22 cellular contexts compared by ENCODE assay signal in genomic region chr3:123711356-123711755, GRCh38.
"Had no signal": no experiment of that assay in that cellular context is flagged by ENCODE, and none has a peak within 500 bp of the region (broad histone marks: within the 10 kb centered on the region; RNA-seq: fewer than 3 reads in every experiment).

No MANE protein-coding gene starts in this region.

- H3K27me3 Mint-ChIP-seq: activated naive CD8-positive, alpha-beta T cell had no signal

- H3K27ac ChIP-seq: cardiac muscle cell, neural progenitor cell, prostate gland, tibial nerve, uterus had no signal

- DNase-seq: activated CD4-positive, alpha-beta T cell treated with anti-CD3 and anti-CD28 coated beads for 1 hour; activated CD8-positive, alpha-beta memory T cell treated with anti-CD3 and anti-CD28 coated beads for 24 hours; activated CD8-positive, alpha-beta memory T cell treated with anti-CD3 and anti-CD28 coated beads, Interleukin-2, amount 50 U/mL, for 4 hours; activated naive CD4-positive, alpha-beta T cell; activated T-cell treated with anti-CD3 and anti-CD28 coated beads, Interleukin-2, amount 50 U/mL, for 24 hours; effector memory CD4-positive, alpha-beta T cell; gastrocnemius medialis; head of caudate nucleus; hypothalamus; naive thymus-derived CD4-positive, alpha-beta T cell; ovary; stimulated activated CD4-positive, alpha-beta T cell treated with anti-CD3 and anti-CD28 coated beads, Interleukin-4, amount 100 ng/mL, for 1 hour; stimulated activated naive CD4-positive, alpha-beta T cell; T-helper 9 cell had no signal

- H3K4me3 ChIP-seq: cardiac muscle cell, gastrocnemius medialis, lung, neural progenitor cell, ovary, prostate gland, tibial nerve, uterus had no signal

- H3K9me3 ChIP-seq: gastrocnemius medialis, ovary, prostate gland, tibial nerve, uterus had no signal

- H3K27me3 ChIP-seq: gastrocnemius medialis, neural progenitor cell, ovary, tibial nerve, uterus had no signal

- H3K36me3 ChIP-seq: cardiac muscle cell, gastrocnemius medialis, neural progenitor cell, ovary, prostate gland, tibial nerve, uterus had no signal

- H3K4me1 ChIP-seq: prostate gland, uterus had no signal

- H3K36me3 Mint-ChIP-seq: activated naive CD8-positive, alpha-beta T cell; naive thymus-derived CD4-positive, alpha-beta T cell had no signal

- ATAC-seq: naive thymus-derived CD4-positive, alpha-beta T cell had no signal

- H3K9ac ChIP-seq: neural progenitor cell had no signal

- H3K27ac Mint-ChIP-seq: activated naive CD8-positive, alpha-beta T cell; activated T-cell treated with anti-CD3 and anti-CD28 coated beads, Interleukin-2, amount 50 U/mL, for 24 hours; activated T-helper 2 cell treated with anti-CD3 and anti-CD28 coated beads, Interferon-gamma antibody, Interleukin-2, Interleukin-4, amounts not matched to agents 10 μg/mL and 5 μg/mL and 100 μg/mL, durations not matched to agents 14 hours and 24 hours and 36 hours; naive thymus-derived CD4-positive, alpha-beta T cell; neural progenitor cell had no signal

- H3K4me1 Mint-ChIP-seq: naive thymus-derived CD4-positive, alpha-beta T cell had no signal

- H3K4me3 Mint-ChIP-seq: activated naive CD8-positive, alpha-beta T cell; activated T-cell treated with anti-CD3 and anti-CD28 coated beads, Interleukin-2, amount 50 U/mL, for 24 hours; naive thymus-derived CD4-positive, alpha-beta T cell; neural progenitor cell had no signal

- H3K9me3 Mint-ChIP-seq: activated T-cell treated with anti-CD3 and anti-CD28 coated beads, Interleukin-2, amount 50 U/mL, for 24 hours; activated T-helper 2 cell treated with anti-CD3 and anti-CD28 coated beads, Interferon-gamma antibody, Interleukin-2, Interleukin-4, amounts not matched to agents 10 μg/mL and 5 μg/mL and 100 μg/mL, durations not matched to agents 14 hours and 24 hours and 36 hours; naive thymus-derived CD4-positive, alpha-beta T cell; neural progenitor cell had no signal
